26 cellular contexts compared by ENCODE assay signal in genomic region chr14:55121146-55121545, GRCh38. TPM values are rescaled to one million over a fixed set of nuclear protein-coding genes. Genes with fewer than 3 reads are reported as not detected.
DNase-seq lines count a peak whose midpoint lies in the region; ATAC-seq and TF ChIP-seq lines count a peak whose summit lies in the region.
"Had no signal": no experiment of that assay in that cellular context is flagged by ENCODE, and none has a peak within 500 bp of the region (broad histone marks: within the 10 kb centered on the region; RNA-seq: fewer than 3 reads in every experiment).

No MANE protein-coding gene starts in this region.

- no peaks in the 10 kb centered on the region for H3F3A ChIP-seq in neural progenitor cell (ENCODE audit: low read depth)

- H3K4me1 ChIP-seq in right cardiac atrium (ENCODE audit: control insufficient read depth, insufficient read depth, low read length) = peaks cover 46% of the 10 kb centered on the region
- peaks cover 19% of the 10 kb centered on the region for H3K4me1 ChIP-seq in neural progenitor cell
- no peaks in the 10 kb centered on the region for H3K4me1 ChIP-seq in CD8-positive, alpha-beta T cell (ENCODE audit: insufficient read depth, low read length)
- H3K4me1 ChIP-seq in left lung = peaks cover 29 to 89% of the 10 kb centered on the region in 2 donors

- H3K79me2 ChIP-seq in neural progenitor cell (ENCODE audit: low read depth) = no peaks in the 10 kb centered on the region

- POLR2A ChIA-PET in CD8-positive, alpha-beta T cell (lab: Charles Lee) = no interaction called here
- POLR2A ChIA-PET in WTC11 (lab: Charles Lee) = no interaction called here

- no peaks in the 10 kb centered on the region for H3K36me3 ChIP-seq in neural progenitor cell
- H3K36me3 ChIP-seq in CD8-positive, alpha-beta T cell (ENCODE audit: insufficient read depth, low read length) = no peaks in the 10 kb centered on the region
- no peaks in the 10 kb centered on the region for H3K36me3 ChIP-seq in left lung
- H3K36me3 ChIP-seq: brain microvascular endothelial cell, HAP-1, lower lobe of right lung, MG63 had no signal

- H2AFZ ChIP-seq in neural progenitor cell (replicated peaks) = no peak overlapping the region

- H3K4me3 ChIP-seq in right cardiac atrium (ENCODE audit: low read length) = no peak overlapping the region
- no peak overlapping the region for H3K4me3 ChIP-seq in neural progenitor cell
- no peak overlapping the region for H3K4me3 ChIP-seq in CD8-positive, alpha-beta T cell (ENCODE audit: low read depth, low read length)
- no peak overlapping the region for H3K4me3 ChIP-seq in left lung
- H3K4me3 ChIP-seq: A549, HAP-1, lower lobe of right lung, MG63 had no signal

- TF ChIP-seq CTCF in neural progenitor cell (IDR thresholded peaks at IDR 0.05) (no peak), type B pancreatic cell (conservative IDR thresholded peaks at IDR 0.05) (no peak), WTC11 (IDR thresholded peaks at IDR 0.05) (no peak), left lung (IDR thresholded peaks at IDR 0.05) (no peak)
- no peak for TF ChIP-seq CTCF in CD8-positive, alpha-beta T cell (IDR thresholded peaks at IDR 0.05)

- H3K9me3 Mint-ChIP-seq in neural progenitor cell (no peaks in the 10 kb centered on the region), type B pancreatic cell (no peaks in the 10 kb centered on the region), WTC11 (no peaks in the 10 kb centered on the region)
- H3K9me3 Mint-ChIP-seq in CD8-positive, alpha-beta T cell = no peaks in the 10 kb centered on the region
- H3K9me3 Mint-ChIP-seq: activated naive CD4-positive, alpha-beta T cell treated with anti-CD3 and anti-CD28 coated beads for 36 hours had no signal

- no peak overlapping the region for H3K4me2 ChIP-seq in neural progenitor cell
- H3K4me2 ChIP-seq: A549 had no signal

- intact Hi-C loops in right cardiac atrium (cut with DNase I) (no loop called here), Right ventricle myocardium inferior (cut with DNase I) (loop anchor here (10.0 kb wide), 1 partner anchor 346 kb away; no protein-coding TSS in a partner anchor), left lung (cut with DNase I) (no loop called here)
- intact Hi-C loops in CD8-positive, alpha-beta T cell (cut with DNase I, micrococcal nuclease) = no loop called here

- H3K4me1 Mint-ChIP-seq in neural progenitor cell = peaks cover 40% of the 10 kb centered on the region
- H3K4me1 Mint-ChIP-seq in type B pancreatic cell (ENCODE audit: unreplicated experiment) = peaks cover 53% of the 10 kb centered on the region
- H3K4me1 Mint-ChIP-seq in CD8-positive, alpha-beta T cell (ENCODE audit: low read depth) = peaks cover 15% of the 10 kb centered on the region
- peaks cover 5% of the 10 kb centered on the region for H3K4me1 Mint-ChIP-seq in WTC11

- no peaks in the 10 kb centered on the region for H3K27me3 ChIP-seq in right cardiac atrium (ENCODE audit: control insufficient read depth, insufficient read depth)
- H3K27me3 ChIP-seq in neural progenitor cell = no peaks in the 10 kb centered on the region
- no peaks in the 10 kb centered on the region for H3K27me3 ChIP-seq in CD8-positive, alpha-beta T cell (ENCODE audit: insufficient read depth, low read length)
- H3K27me3 ChIP-seq in left lung = no peaks in the 10 kb centered on the region
- H3K27me3 ChIP-seq: brain microvascular endothelial cell, MG63 had no signal

- H3K9me3 ChIP-seq in right cardiac atrium (ENCODE audit: control insufficient read depth, low read length) (no peaks in the 10 kb centered on the region), neural progenitor cell (ENCODE audit: low read depth) (no peaks in the 10 kb centered on the region), left lung (no peaks in the 10 kb centered on the region)
- H3K9me3 ChIP-seq in CD8-positive, alpha-beta T cell (ENCODE audit: low read length) = no peaks in the 10 kb centered on the region
- H3K9me3 ChIP-seq: A549, HAP-1, lower lobe of right lung, MG63 had no signal

- H4K20me1 ChIP-seq in neural progenitor cell (ENCODE audit: low read depth) = no peaks in the 10 kb centered on the region

- DNase-seq in right cardiac atrium (no peak), Right ventricle myocardium inferior (ENCODE audit: missing footprints) (no peak), erythroblast (lab: John Stamatoyannopoulos, UW) (peak; percentile 38 to 55), neural progenitor cell (ENCODE audit: low spot score) (no peak), type B pancreatic cell (ENCODE audit: extremely low spot score, unreplicated experiment) (no peak), WTC11 (ENCODE audit: low spot score) (no peak), left lung (no peak)
- no peak for DNase-seq in CD8-positive, alpha-beta T cell
- DNase-seq: activated CD4-positive, alpha-beta T cell treated with anti-CD3 and anti-CD28 coated beads, Interleukin-2, amount 50 U/mL, for 48 hours; activated naive CD4-positive, alpha-beta T cell treated with anti-CD3 and anti-CD28 coated beads for 36 hours; brain microvascular endothelial cell; effector memory CD4-positive, alpha-beta T cell; foreskin melanocyte; KG1; MG63; NCI-H1105 treated with DMSO at 0.1 percent for 48 hours; NCI-H1930; NCI-H2227 treated with DMSO at 0.1 percent for 48 hours; stimulated activated naive CD4-positive, alpha-beta T cell had no signal

- H3K27ac Mint-ChIP-seq in neural progenitor cell (no peak overlapping the region), type B pancreatic cell (peak overlapping the region; percentile 96), WTC11 (no peak overlapping the region)
- H3K27ac Mint-ChIP-seq in CD8-positive, alpha-beta T cell = no peak overlapping the region
- H3K27ac Mint-ChIP-seq: activated naive CD4-positive, alpha-beta T cell treated with anti-CD3 and anti-CD28 coated beads for 36 hours; B cell; progenitor cell of endocrine pancreas had no signal

- H3K27me3 Mint-ChIP-seq in neural progenitor cell (ENCODE audit: insufficient read depth, low read depth) = peaks cover 17% of the 10 kb centered on the region
- peaks cover 3% of the 10 kb centered on the region for H3K27me3 Mint-ChIP-seq in type B pancreatic cell
- H3K27me3 Mint-ChIP-seq in CD8-positive, alpha-beta T cell (ENCODE audit: low read depth) = peaks cover 2% of the 10 kb centered on the region
- peaks cover 15% of the 10 kb centered on the region for H3K27me3 Mint-ChIP-seq in WTC11 (ENCODE audit: low read depth)

- ATAC-seq in right cardiac atrium (no peak), Right ventricle myocardium inferior (no peak), WTC11 (no peak), left lung (no peak)
- no peak for ATAC-seq in CD8-positive, alpha-beta T cell
- ATAC-seq: A549; activated CD4-positive, CD25-positive, alpha-beta regulatory T cell treated with anti-CD3 and anti-CD28 coated beads, Interleukin-2, amount 50 U/mL, for 24 hours; esophagus mucosa had no signal

- 93% methylated on average over 6 of the region's 6 CpGs for WGBS in right cardiac atrium

- H3K4me3 Mint-ChIP-seq in neural progenitor cell (peak overlapping the region; percentile 21), type B pancreatic cell (no peak overlapping the region), WTC11 (no peak overlapping the region)
- no peak overlapping the region for H3K4me3 Mint-ChIP-seq in CD8-positive, alpha-beta T cell
- H3K4me3 Mint-ChIP-seq: activated naive CD4-positive, alpha-beta T cell treated with anti-CD3 and anti-CD28 coated beads for 36 hours; B cell had no signal

- H3K9ac ChIP-seq in neural progenitor cell = no peak overlapping the region

- no peak for TF ChIP-seq POLR2A in erythroblast (IDR thresholded peaks at IDR 0.05; ENCODE audit: low read length)

- H3K27ac ChIP-seq in right cardiac atrium (ENCODE audit: low read length) (peak overlapping the region; percentile 51), neural progenitor cell (no peak overlapping the region), left lung (peak overlapping the region in 1 of 2 donors; percentile 67)
- no peak overlapping the region for H3K27ac ChIP-seq in CD8-positive, alpha-beta T cell (ENCODE audit: low read depth, low read length)
- H3K27ac ChIP-seq: A549, brain microvascular endothelial cell had no signal

- CTCF ChIA-PET in CD8-positive, alpha-beta T cell (lab: Charles Lee) = interaction anchor here (0.6 kb wide), 1 partner anchor 58 kb away, joined by 3 read pairs; no protein-coding TSS in a partner anchor
- CTCF ChIA-PET in WTC11 (lab: Charles Lee) = no interaction called here

- H3K36me3 Mint-ChIP-seq in neural progenitor cell (peaks cover 2% of the 10 kb centered on the region), type B pancreatic cell (peaks cover 4% of the 10 kb centered on the region), WTC11 (no peaks in the 10 kb centered on the region)
- no peaks in the 10 kb centered on the region for H3K36me3 Mint-ChIP-seq in CD8-positive, alpha-beta T cell

TF ChIP-seq in WTC11, 78 proteins besides CTCF, POLR2A, EP300 and RAD21 (continues in another document):
- no peak for TF ChIP-seq ZNF671 (CRISPR knock-in tag; IDR thresholded peaks at IDR 0.05)
- no peak for TF ChIP-seq HMGA2 (CRISPR knock-in tag; IDR thresholded peaks at IDR 0.05)
- no peak for TF ChIP-seq JUN (CRISPR knock-in tag; IDR thresholded peaks at IDR 0.05)

RNA-seq across cellular contexts. Expression of gene LGALS3, which starts 7.9 kb away (rescaled TPM):
- total RNA-seq in right cardiac atrium (100 to 1,000 TPM; 139 to 186 (median 164) TPM), Right ventricle myocardium inferior (265 TPM), neural progenitor cell (ENCODE audit: low replicate concordance) (0.99 TPM in 1 of 2 replicates, not detected in the other), type B pancreatic cell (ENCODE audit: low replicate concordance) (120 and 497 TPM in 2 replicates), WTC11 (2021) (5.8 to 6.7 TPM (median 6.5 TPM) in 3 replicates), left lung (100 to 1,000 TPM; 332 to 369 TPM)
- 271 TPM for polyA plus RNA-seq in right cardiac atrium
- total RNA-seq in CD8-positive, alpha-beta T cell = 1 to 10 TPM; 7.5 to 7.8 TPM

Comparison
In these comparisons a context has a peak if more than half of its experiments do, and no peak if none do; other contexts are left out.
1. DNase-seq: peak in erythroblast (2 of 2); none in right cardiac atrium (0 of 3), Right ventricle myocardium inferior (single experiment), neural progenitor cell (single experiment), type B pancreatic cell (single experiment), CD8-positive, alpha-beta T cell (0 of 7), WTC11 (single experiment) and left lung (0 of 2).
2. RNA of gene LGALS3, which starts 7.9 kb away (total RNA-seq): 332 to 369 TPM in left lung, 265 TPM in Right ventricle myocardium inferior (single experiment), 139 to 186 TPM in right cardiac atrium and 120 to 497 TPM in type B pancreatic cell; 7.5 to 7.8 TPM in CD8-positive, alpha-beta T cell, 5.8 to 6.7 TPM in WTC11 and 0.99 TPM in neural progenitor cell; every median in the first group is over 10 times any median in the second.